ENCODE assay signal across 15 cellular contexts in the genomic region with DNA sequence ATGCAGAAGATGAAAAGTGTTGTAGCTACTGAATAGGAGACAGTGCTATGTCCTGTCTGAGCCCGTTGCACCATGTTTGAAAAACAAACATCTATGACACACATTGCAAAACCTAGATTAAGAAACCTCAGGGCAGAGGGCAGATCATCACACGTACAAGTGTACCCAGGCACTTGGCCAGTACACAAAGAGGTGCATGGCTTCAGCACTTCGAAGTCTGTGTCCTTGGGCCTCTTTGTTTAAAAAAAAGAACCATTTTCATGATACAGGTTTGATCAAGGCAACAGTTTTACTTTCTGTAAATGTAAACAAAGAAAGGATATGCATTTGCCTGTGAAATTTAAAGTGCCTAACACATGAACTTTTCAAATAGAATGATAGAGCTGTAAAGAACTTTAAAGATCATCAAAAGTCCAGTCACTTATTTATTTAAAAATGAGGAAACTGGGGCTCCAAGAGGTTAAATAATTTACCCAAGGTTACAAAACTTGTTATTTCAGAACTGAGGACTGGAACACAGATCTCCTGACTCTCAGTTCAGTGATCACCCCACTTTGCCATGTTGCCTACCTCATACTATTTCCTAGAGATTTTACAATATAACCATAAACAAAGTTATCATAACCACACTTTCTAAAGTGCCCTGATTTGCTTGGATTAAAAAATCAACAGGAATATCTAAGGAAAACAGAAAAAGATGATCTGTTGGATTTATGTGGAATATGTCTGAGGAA. TPM values are rescaled to one million over a fixed set of nuclear protein-coding genes. Genes with fewer than 3 reads are reported as not detected.
A peak's percentile ranks its signal among the peaks of the same experiment; 100 is the strongest.
DNase-seq lines count a peak whose midpoint lies in the region; ATAC-seq, FAIRE-seq and TF ChIP-seq lines count a peak whose summit lies in the region.
"Had no signal": no experiment of that assay in that cellular context is flagged by ENCODE, and none has a peak within 500 bp of the region (broad histone marks: within the 10 kb centered on the region; RNA-seq: fewer than 3 reads in every experiment).

No MANE protein-coding gene starts in this region.

- no peaks in the 10 kb centered on the region for H3K36me3 ChIP-seq in mucosa of descending colon (ENCODE audit: low read depth)
- H3K36me3 ChIP-seq: heart right ventricle, ovary, WERI-Rb-1 had no signal

- no peaks in the 10 kb centered on the region for H3K9me3 ChIP-seq in mucosa of descending colon
- H3K9me3 ChIP-seq: heart right ventricle, ovary had no signal

- peak; percentile 46 for ATAC-seq in mucosa of descending colon
- ATAC-seq: activated naive CD8-positive, alpha-beta T cell treated with anti-CD3 and anti-CD28 coated beads, Interleukin-2, amount 50 U/mL, for 24 hours; stimulated activated naive B cell treated with anti-CD40 and anti-IgM and Interleukin-4, amounts not matched to agents 10 μg/mL and 1 μg/mL and 100 μg/mL, for 72 hours had no signal

- no peak overlapping the region for H3K4me3 ChIP-seq in mucosa of descending colon
- H3K4me3 ChIP-seq: heart right ventricle, ovary had no signal

- peak; percentile 5 for DNase-seq in Daoy (ENCODE audit: low read depth)
- DNase-seq in NOMO-1 treated with dmso at 0.1 percent for 144 hours (lab: John Stamatoyannopoulos, UW; ENCODE audit: unreplicated experiment): peak; percentile 44
- DNase-seq in mucosa of descending colon: no peak
- DNase-seq in NCI-H524 treated with DMSO at 0.1 percent for 48 hours (lab: John Stamatoyannopoulos, UW): no peak
- no peak for DNase-seq in NCI-H1694 (lab: John Stamatoyannopoulos, UW)
- DNase-seq in stimulated activated CD4-positive, alpha-beta T cell treated with anti-CD3 and anti-CD28 coated beads, Interleukin-4, amount 100 ng/mL, for 1 hour: no peak
- DNase-seq in NCI-H748 treated with DMSO at 0.1 percent for 48 hours (lab: John Stamatoyannopoulos, UW): no peak
- DNase-seq: activated naive CD8-positive, alpha-beta T cell treated with anti-CD3 and anti-CD28 coated beads, Interleukin-2, amount 50 U/mL, for 24 hours; heart right ventricle; NCI-H2171 treated with DMSO at 0.1 percent for 48 hours; stimulated activated naive B cell treated with anti-CD40 and anti-IgM and Interleukin-4, amounts not matched to agents 10 μg/mL and 1 μg/mL and 100 μg/mL, for 72 hours; WERI-Rb-1 had no signal

- TF ChIP-seq CTCF in mucosa of descending colon (IDR thresholded peaks at IDR 0.05): no peak

- no peaks in the 10 kb centered on the region for H3K4me1 ChIP-seq in mucosa of descending colon (ENCODE audit: low read depth)
- H3K4me1 ChIP-seq: heart right ventricle had no signal

- peak; percentile 49 for FAIRE-seq in colon (lab: Jason Lieb, UNC)
- FAIRE-seq: RCC 7860 had no signal

- intact Hi-C loops in mucosa of descending colon (cut with DNase I, micrococcal nuclease): no loop called here

RNA-seq across cellular contexts. Expression of gene ACSL4, which starts 7.2 kb away (rescaled TPM):
- 66.1 and 81.0 TPM in 2 replicates for total RNA-seq in Daoy (2014; rRNA removed; shearing (Covaris generic))
- 10 to 100 TPM in 2 of 3 donors, 1 to 10 TPM in 1; 9.8 to 28.2 (median 18.4) TPM for total RNA-seq in mucosa of descending colon

Comparison
In these comparisons a context has a peak if more than half of its experiments do, and no peak if none do; other contexts are left out.
1. DNase-seq: peak in Daoy (single experiment) and NOMO-1 treated with dmso at 0.1 percent for 144 hours (single experiment); none in mucosa of descending colon (0 of 3), NCI-H524 treated with DMSO at 0.1 percent for 48 hours (single experiment), NCI-H1694 (single experiment), stimulated activated CD4-positive, alpha-beta T cell treated with anti-CD3 and anti-CD28 coated beads, Interleukin-4, amount 100 ng/mL, for 1 hour (single experiment) and NCI-H748 treated with DMSO at 0.1 percent for 48 hours (single experiment).